In genomic region chr4:22764183-22764582, GRCh38 we compare ENCODE assay signal across 1 cellular context.
TF ChIP-seq lines count a peak whose summit lies in the region.

No MANE protein-coding gene starts in this region.

TF ChIP-seq in GM23338, 12 proteins besides CTCF, POLR2A, EP300 and RAD21 (continued from another document):
- TF ChIP-seq ZNF462 (CRISPR knock-in tag; IDR thresholded peaks at IDR 0.05) (no peak), ZNF114 (CRISPR knock-in tag; IDR thresholded peaks at IDR 0.05) (no peak), NANOG (IDR thresholded peaks at IDR 0.05; ENCODE audit: borderline replicate concordance) (no peak), REST (IDR thresholded peaks at IDR 0.05; ENCODE audit: unreplicated experiment) (no peak), EZH2 (IDR thresholded peaks at IDR 0.05; ENCODE audit: low read depth, unreplicated experiment) (no peak), EZH2phosphoT487 (IDR thresholded peaks at IDR 0.05; ENCODE audit: unreplicated experiment) (no peak)
